ENCODE assay signal across 8 cellular contexts in genomic region chr6:25223421-25224052, GRCh38. TPM values are rescaled to one million over a fixed set of nuclear protein-coding genes. Genes with fewer than 3 reads are reported as not detected.
A peak's percentile ranks its signal among the peaks of the same experiment; 100 is the strongest.
DNase-seq lines count a peak whose midpoint lies in the region; ATAC-seq and TF ChIP-seq lines count a peak whose summit lies in the region.

No MANE protein-coding gene starts in this region.

- no peak overlapping the region for H3K9ac ChIP-seq in Loucy (ENCODE audit: low read depth, low read length, poor library complexity, severe bottlenecking)

- H3K9me3 ChIP-seq in Loucy (ENCODE audit: insufficient read depth, low read depth, low read length) (no peaks in the 10 kb centered on the region), RWPE2 (ENCODE audit: severe bottlenecking) (no peaks in the 10 kb centered on the region), ovary (no peaks in the 10 kb centered on the region), thymus (ENCODE audit: control insufficient read depth) (no peaks in the 10 kb centered on the region)

- H3K79me2 ChIP-seq in Loucy (ENCODE audit: insufficient read depth, low read length), result no peaks in the 10 kb centered on the region

- no peaks in the 10 kb centered on the region for H3K9me2 ChIP-seq in Loucy (replicated peaks; ENCODE audit: low read depth, low read length)

- no peaks in the 10 kb centered on the region for H3K9me3 Mint-ChIP-seq in activated T-helper 2 cell treated with anti-CD3 and anti-CD28 coated beads, Interferon-gamma antibody, Interleukin-2, Interleukin-4, amounts not matched to agents 10 μg/mL and 5 μg/mL and 100 μg/mL, durations not matched to agents 14 hours and 24 hours and 36 hours

- no peaks in the 10 kb centered on the region for H3F3A ChIP-seq in Loucy (ENCODE audit: low read depth)

- peak overlapping the region; percentile 59 for H2AFZ ChIP-seq in Loucy (ENCODE audit: low read length)

- TF ChIP-seq CTCF in Loucy (conservative IDR thresholded peaks at IDR 0.05; ENCODE audit: low read length) (peak; percentile 99), RWPE2 (IDR thresholded peaks at IDR 0.05; ENCODE audit: poor library complexity, severe bottlenecking) (peak; percentile 98), foreskin fibroblast (IDR thresholded peaks at IDR 0.05; ENCODE audit: low read depth, low read length) (peak; percentile 60), ovary (IDR thresholded peaks at IDR 0.05) (peak; percentile 80 to 92 (median 90))

- H3K27me3 ChIP-seq in Loucy (ENCODE audit: insufficient read depth, low read length, poor library complexity, severe bottlenecking) (no peaks in the 10 kb centered on the region), RWPE2 (ENCODE audit: insufficient read depth, poor library complexity, severe bottlenecking) (no peaks in the 10 kb centered on the region), ovary (no peaks in the 10 kb centered on the region), thymus (ENCODE audit: control insufficient read depth, insufficient read depth) (no peaks in the 10 kb centered on the region)

- H3K27ac ChIP-seq in RWPE2 (ENCODE audit: poor library complexity, severe bottlenecking) (no peak overlapping the region), ovary (peak overlapping the region in 1 of 2 donors; percentile 58), thymus (ENCODE audit: low read depth) (no peak overlapping the region)

- 1 to 3% (median 1%) methylated on average over 4 of the region's 4 CpGs for WGBS in ovary, 3 donors
- WGBS in thymus, result 17% methylated on average over 4 of the region's 4 CpGs

- H3K4me3 ChIP-seq in Loucy (ENCODE audit: low read length, poor library complexity, severe bottlenecking), result peak overlapping the region; percentile 67
- H3K4me3 ChIP-seq in RWPE2 (ENCODE audit: severe bottlenecking), result peak overlapping the region; percentile 13
- peak overlapping the region in 1 of 2 donors; percentile 20 for H3K4me3 ChIP-seq in foreskin fibroblast (ENCODE audit: low read depth in 1 of 2, low read length in 2 of 2)
- H3K4me3 ChIP-seq in ovary, result peak overlapping the region; percentile 12
- H3K4me3 ChIP-seq in thymus (ENCODE audit: low read length), result peak overlapping the region; percentile 14

- H3K4me1 Mint-ChIP-seq in activated T-helper 2 cell treated with anti-CD3 and anti-CD28 coated beads, Interferon-gamma antibody, Interleukin-2, Interleukin-4, amounts not matched to agents 10 μg/mL and 5 μg/mL and 100 μg/mL, durations not matched to agents 14 hours and 24 hours and 36 hours (ENCODE audit: low read depth), result peaks cover 13% of the 10 kb centered on the region

- no peaks in the 10 kb centered on the region for H4K20me1 ChIP-seq in Loucy (ENCODE audit: insufficient read depth, low read length, poor library complexity, severe bottlenecking)

- intact Hi-C loops in activated T-helper 2 cell treated with anti-CD3 and anti-CD28 coated beads, Interferon-gamma antibody, Interleukin-2, Interleukin-4, amounts not matched to agents 10 μg/mL and 5 μg/mL and 100 μg/mL, durations not matched to agents 14 hours and 24 hours and 36 hours (cut with micrococcal nuclease), result loop anchor here (1.0 to 2.0 kb wide), 3 partner anchors 267 to 379 kb away; no protein-coding TSS in a partner anchor
- intact Hi-C loops in ovary (cut with DNase I), result loop anchor here in 1 of 4 donors (10.0 kb wide), 1 partner anchor 491 kb away; no protein-coding TSS in a partner anchor

- DNase-seq in GM04504 (ENCODE audit: low read depth) (peak; percentile 42), RWPE2 (ENCODE audit: low spot score) (no peak), foreskin fibroblast (peak; percentile 51 to 88), ovary (peak; percentile 64 to 79 (median 76))
- DNase-seq in activated T-helper 2 cell treated with anti-CD3 and anti-CD28 coated beads, Interferon-gamma antibody, Interleukin-2, Interleukin-4, amounts not matched to agents 10 μg/mL and 5 μg/mL and 100 μg/mL, durations not matched to agents 14 hours and 24 hours and 36 hours (ENCODE audit: low spot score), result peak; percentile 24

- H3K36me3 ChIP-seq in Loucy (ENCODE audit: insufficient read depth, low read length), result no peaks in the 10 kb centered on the region
- H3K36me3 ChIP-seq in RWPE2 (ENCODE audit: low read depth), result no peaks in the 10 kb centered on the region
- H3K36me3 ChIP-seq in ovary, result no peaks in the 10 kb centered on the region
- no peaks in the 10 kb centered on the region for H3K36me3 ChIP-seq in thymus (ENCODE audit: control insufficient read depth, insufficient read depth)

- peak overlapping the region; percentile 57 for H3K4me3 Mint-ChIP-seq in activated T-helper 2 cell treated with anti-CD3 and anti-CD28 coated beads, Interferon-gamma antibody, Interleukin-2, Interleukin-4, amounts not matched to agents 10 μg/mL and 5 μg/mL and 100 μg/mL, durations not matched to agents 14 hours and 24 hours and 36 hours (ENCODE audit: low read depth)

- TF ChIP-seq POLR2A in ovary (IDR thresholded peaks at IDR 0.05), result no peak

- H3K27ac Mint-ChIP-seq in activated T-helper 2 cell treated with anti-CD3 and anti-CD28 coated beads, Interferon-gamma antibody, Interleukin-2, Interleukin-4, amounts not matched to agents 10 μg/mL and 5 μg/mL and 100 μg/mL, durations not matched to agents 14 hours and 24 hours and 36 hours, result no peak overlapping the region

- ATAC-seq in RWPE2 (ENCODE audit: low read depth), result peak; percentile 53; the same call in 1 of the 3 replicates
- ATAC-seq in GM19455 (IDR thresholded peaks at IDR 0.05; ENCODE audit: unreplicated experiment), result no peak

- TF ChIP-seq EP300 in ovary (IDR thresholded peaks at IDR 0.05), result no peak

- no peaks in the 10 kb centered on the region for H3K36me3 Mint-ChIP-seq in activated T-helper 2 cell treated with anti-CD3 and anti-CD28 coated beads, Interferon-gamma antibody, Interleukin-2, Interleukin-4, amounts not matched to agents 10 μg/mL and 5 μg/mL and 100 μg/mL, durations not matched to agents 14 hours and 24 hours and 36 hours (ENCODE audit: low read depth)

- peak overlapping the region; percentile 67 for H3K4me2 ChIP-seq in Loucy (ENCODE audit: low read depth, low read length, poor library complexity, severe bottlenecking)

- H3K4me1 ChIP-seq in Loucy (ENCODE audit: insufficient read depth, low read length, poor library complexity, severe bottlenecking) (peaks cover 9% of the 10 kb centered on the region), RWPE2 (ENCODE audit: insufficient read depth, poor library complexity, severe bottlenecking) (peaks cover 20% of the 10 kb centered on the region), ovary (ENCODE audit: insufficient read depth) (no peaks in the 10 kb centered on the region), thymus (ENCODE audit: control insufficient read depth, insufficient read depth, low read length) (peaks cover 5% of the 10 kb centered on the region)

- peaks cover 6% of the 10 kb centered on the region for H3K27me3 Mint-ChIP-seq in activated T-helper 2 cell treated with anti-CD3 and anti-CD28 coated beads, Interferon-gamma antibody, Interleukin-2, Interleukin-4, amounts not matched to agents 10 μg/mL and 5 μg/mL and 100 μg/mL, durations not matched to agents 14 hours and 24 hours and 36 hours (ENCODE audit: low read depth)

RNA-seq across cellular contexts. Expression of gene CARMIL1, which starts 55.6 kb away (rescaled TPM):
- total RNA-seq in activated T-helper 2 cell treated with anti-CD3 and anti-CD28 coated beads, Interferon-gamma antibody, Interleukin-2, Interleukin-4, amounts not matched to agents 10 μg/mL and 5 μg/mL and 100 μg/mL, durations not matched to agents 14 hours and 24 hours and 36 hours, result 1.7 and 1.9 TPM in 2 replicates
- total RNA-seq in ovary, result 10 to 100 TPM; 11.1 to 25.6 (median 18.4) TPM
- polyA plus RNA-seq in ovary (10 to 100 TPM in 1 of 2 donors, 1 to 10 TPM in 1; 6.4 to 13.3 TPM), thymus (29.9 TPM)
